Comparison of ENCODE assay signal across 8 cellular contexts in the genomic region with DNA sequence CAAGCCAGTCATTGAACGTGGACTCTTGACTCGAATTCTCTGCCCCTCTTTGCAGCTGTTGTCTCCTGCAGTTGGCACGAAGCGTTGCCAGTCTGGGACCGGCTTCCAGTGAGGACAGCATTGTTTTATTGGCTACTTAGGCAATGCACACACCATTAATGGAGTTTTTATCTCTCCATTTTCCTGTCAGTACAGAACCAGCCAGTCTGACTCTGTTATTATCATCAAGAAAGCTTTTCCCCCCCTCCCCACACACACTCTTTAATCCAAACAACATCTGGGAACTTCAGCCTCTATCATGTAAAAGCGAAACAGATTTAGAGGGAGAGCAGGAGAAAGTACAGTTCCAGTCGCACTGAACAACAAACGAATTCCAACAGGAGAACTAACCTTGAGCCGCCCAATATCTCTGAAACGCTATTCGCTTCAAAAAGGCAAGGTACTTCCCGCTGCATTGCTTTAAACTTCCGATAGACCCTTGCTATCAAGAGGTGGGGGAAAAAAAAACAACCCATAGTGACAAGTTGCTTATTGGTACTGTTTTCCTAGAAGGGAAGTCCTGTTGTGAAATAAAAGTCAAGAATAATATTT. TPM values are rescaled to one million over a fixed set of nuclear protein-coding genes. Genes with fewer than 3 reads are reported as not detected.
DNase-seq lines count a peak whose midpoint lies in the region; ATAC-seq lines count a peak whose summit lies in the region.

No MANE protein-coding gene starts in this region.

- no peaks in the 10 kb centered on the region for H3K27me3 ChIP-seq in mononuclear cell (ENCODE audit: insufficient read depth, low read length)

- peak; percentile 75 for DNase-seq in DMS 273 (lab: John Stamatoyannopoulos, UW; ENCODE audit: unreplicated experiment)
- DNase-seq in NCI-H2196 (lab: John Stamatoyannopoulos, UW; ENCODE audit: unreplicated experiment), result peak; percentile 55
- peak; percentile 26 for DNase-seq in dedifferentiated amniotic fluid mesenchymal stem cell (ENCODE audit: extremely low spot score)
- DNase-seq in cerebellar cortex (ENCODE audit: low spot score), result no peak

- no peaks in the 10 kb centered on the region for H3K9me3 ChIP-seq in mononuclear cell (ENCODE audit: low read depth, low read length)

- peaks cover 20% of the 10 kb centered on the region for H3K4me1 ChIP-seq in mononuclear cell (ENCODE audit: insufficient read depth, low read length)

- no peak for ATAC-seq in HG03520 (IDR thresholded peaks at IDR 0.05; ENCODE audit: unreplicated experiment)
- no peak for ATAC-seq in GM18858 (IDR thresholded peaks at IDR 0.05; ENCODE audit: unreplicated experiment)
- no peak for ATAC-seq in GM21390 (IDR thresholded peaks at IDR 0.05; ENCODE audit: unreplicated experiment)

- peak overlapping the region; percentile 11 for H3K4me3 ChIP-seq in mononuclear cell (ENCODE audit: low read length)

RNA-seq across cellular contexts. Expression of a gene that starts 38.2 kb away (rescaled TPM):
- total RNA-seq in mononuclear cell, result 8.1 TPM
